ENCODE assay signal across 27 cellular contexts in genomic region chr16:5776876-5777275, GRCh38.
"Had no signal": no experiment of that assay in that cellular context is flagged by ENCODE, and none has a peak within 500 bp of the region (broad histone marks: within the 10 kb centered on the region; RNA-seq: fewer than 3 reads in every experiment).

No MANE protein-coding gene starts in this region.

- ATAC-seq: activated CD8-positive, alpha-beta T cell treated with anti-CD3 and anti-CD28 coated beads, Interleukin-2, amount 10 ng/mL, durations not matched to agents 7 days and 5 days; WTC11 had no signal

- H3K27me3 Mint-ChIP-seq: activated naive CD4-positive, alpha-beta T cell treated with anti-CD3 and anti-CD28 coated beads, Interleukin-2, amount 50 U/mL, for 24 hours; activated T-cell treated with anti-CD3 and anti-CD28 coated beads, Interleukin-2, amount 50 U/mL, for 24 hours had no signal

- H3K4me1 Mint-ChIP-seq: activated naive CD4-positive, alpha-beta T cell treated with anti-CD3 and anti-CD28 coated beads, Interleukin-2, amount 50 U/mL, for 24 hours; WTC11 had no signal

- DNase-seq: activated CD4-positive, alpha-beta T cell treated with anti-CD3 and anti-CD28 coated beads for 48 hours; activated CD4-positive, alpha-beta T cell treated with anti-CD3 and anti-CD28 coated beads, Interleukin-2, amount 50 U/mL, for 4 hours; activated CD4-positive, CD25-positive, alpha-beta regulatory T cell treated with anti-CD3 and anti-CD28 coated beads, Interleukin-2, amount 50 U/mL, for 72 hours; activated CD8-positive, alpha-beta T cell treated with anti-CD3 and anti-CD28 coated beads, Interleukin-2, amount 10 ng/mL, durations not matched to agents 7 days and 5 days; activated effector memory CD4-positive, alpha-beta T cell treated with Interleukin-2 at 50 U/mL for 16 hours; activated naive CD4-positive, alpha-beta T cell; activated T-cell treated with anti-CD3 and anti-CD28 coated beads, Interleukin-2, amount 50 U/mL, for 24 hours; amniotic stem cell; caudate nucleus; MM.1S; NCI-H1105 treated with DMSO at 0.1 percent for 48 hours; NCI-H1436 treated with DMSO at 0.1 percent for 48 hours; NCI-H187; NCI-H2081; NCI-H2171; NCI-H345; NCI-H510A; NCI-H526 treated with DMSO at 0.1 percent for 48 hours; NCI-H82; NK-92 treated with Interleukin-12 subunit alpha and Interleukin-12 subunit beta, amount 100 ng/mL, for 24 hours; Peyer's patch; SHP77 treated with DMSO at 0.1 percent for 48 hours; T-helper 1 cell had no signal

- H3K9me3 ChIP-seq: ascending aorta, Peyer's patch had no signal

- H3K4me1 ChIP-seq: ascending aorta, Peyer's patch had no signal

- H3K36me3 Mint-ChIP-seq: activated naive CD4-positive, alpha-beta T cell treated with anti-CD3 and anti-CD28 coated beads, Interleukin-2, amount 50 U/mL, for 24 hours had no signal

- H3K27me3 ChIP-seq: ascending aorta, Peyer's patch had no signal

- H3K4me3 ChIP-seq: ascending aorta, Peyer's patch had no signal

- H3K4me3 Mint-ChIP-seq: activated CD8-positive, alpha-beta T cell treated with anti-CD3 and anti-CD28 coated beads, Interleukin-2, amount 10 ng/mL, durations not matched to agents 7 days and 5 days; activated naive CD4-positive, alpha-beta T cell treated with anti-CD3 and anti-CD28 coated beads, Interleukin-2, amount 50 U/mL, for 24 hours; activated T-cell treated with anti-CD3 and anti-CD28 coated beads, Interleukin-2, amount 50 U/mL, for 24 hours; activated T-helper 1 cell treated with anti-CD3 and anti-CD28 coated beads, Interleukin-12 subunit alpha, Interleukin-12 subunit beta, Interleukin-2, Interleukin-4 antibody, amounts not matched to agents 30 ng/mL and 10 ng/mL and 1 ng/mL, durations not matched to agents 14 hours and 24 hours and 36 hours; WTC11 had no signal

- H3K27ac ChIP-seq: ascending aorta, Peyer's patch had no signal

- H3K36me3 ChIP-seq: ascending aorta, Peyer's patch had no signal

- H3K27ac Mint-ChIP-seq: activated CD8-positive, alpha-beta T cell treated with anti-CD3 and anti-CD28 coated beads, Interleukin-2, amount 10 ng/mL, durations not matched to agents 7 days and 5 days; activated naive CD4-positive, alpha-beta T cell treated with anti-CD3 and anti-CD28 coated beads, Interleukin-2, amount 50 U/mL, for 24 hours; activated T-cell treated with anti-CD3 and anti-CD28 coated beads, Interleukin-2, amount 50 U/mL, for 24 hours; activated T-helper 1 cell treated with anti-CD3 and anti-CD28 coated beads, Interleukin-12 subunit alpha, Interleukin-12 subunit beta, Interleukin-2, Interleukin-4 antibody, amounts not matched to agents 30 ng/mL and 10 ng/mL and 1 ng/mL, durations not matched to agents 14 hours and 24 hours and 36 hours; WTC11 had no signal
